In genomic region chr6:151240036-151240685, GRCh38 we compare ENCODE assay signal across 8 cellular contexts. TPM values are rescaled to one million over a fixed set of nuclear protein-coding genes. Genes with fewer than 3 reads are reported as not detected.
DNase-seq lines count a peak whose midpoint lies in the region; ATAC-seq and TF ChIP-seq lines count a peak whose summit lies in the region.

No MANE protein-coding gene starts in this region.

- peak overlapping the region; percentile 82 to 85 for H3K27ac ChIP-seq in right atrium auricular region

- POLR2A ChIA-PET in activated CD4-positive, alpha-beta T cell treated with anti-CD3 and anti-CD28 coated beads for 36 hours (lab: Charles Lee), result interaction anchor here (0.7 kb wide), 1 partner anchor 41 kb away, joined by 4 read pairs; no protein-coding TSS in a partner anchor

- H3K36me3 ChIP-seq in right atrium auricular region, result no peaks in the 10 kb centered on the region

- H3K4me1 ChIP-seq in right atrium auricular region, result peaks cover 0 to 6% of the 10 kb centered on the region in 2 donors

- CTCF ChIA-PET in activated CD4-positive, alpha-beta T cell treated with anti-CD3 and anti-CD28 coated beads for 36 hours (lab: Charles Lee), result interaction anchor here (0.6 to 2.4 kb wide), 3 partner anchors 10 to 884 kb away, joined by 3 to 12 read pairs (median 4); no protein-coding TSS in a partner anchor

- intact Hi-C loops in activated CD4-positive, alpha-beta T cell treated with anti-CD3 and anti-CD28 coated beads for 36 hours (cut with DNase I, micrococcal nuclease), result loop anchor here (1.0 kb wide), 2 partner anchors 84 to 150 kb away; no protein-coding TSS in a partner anchor

- TF ChIP-seq CTCF in right atrium auricular region (IDR thresholded peaks at IDR 0.05), result peak in 1 of 2 donors; percentile 44
- no peak for TF ChIP-seq CTCF in progenitor cell of endocrine pancreas (IDR thresholded peaks at IDR 0.05; ENCODE audit: unreplicated experiment)

- no peaks in the 10 kb centered on the region for H3K36me3 Mint-ChIP-seq in activated CD4-positive, alpha-beta T cell treated with anti-CD3 and anti-CD28 coated beads for 36 hours (ENCODE audit: low read depth)
- no peaks in the 10 kb centered on the region for H3K36me3 Mint-ChIP-seq in progenitor cell of endocrine pancreas (ENCODE audit: insufficient read depth)

- no peaks in the 10 kb centered on the region for H3K9me3 ChIP-seq in right atrium auricular region

- DNase-seq in activated CD4-positive, alpha-beta T cell treated with anti-CD3 and anti-CD28 coated beads for 36 hours, result peak; percentile 79
- DNase-seq in activated CD4-positive, alpha-beta T cell treated with anti-CD3 and anti-CD28 coated beads for 4 hours, result no peak
- peak; percentile 85 for DNase-seq in NCI-H748 (lab: John Stamatoyannopoulos, UW; ENCODE audit: unreplicated experiment)
- peak; percentile 22 to 86 (median 52) for DNase-seq in anterior cingulate cortex (lab: John Stamatoyannopoulos, UW)
- DNase-seq in right atrium auricular region (ENCODE audit: low spot score), result peak; percentile 83
- DNase-seq in progenitor cell of endocrine pancreas (ENCODE audit: low spot score, unreplicated experiment), result peak; percentile 40
- DNase-seq in activated gamma-delta T cell treated with Interleukin-2 at 50 U/mL for 16 hours, result no peak
- no peak for DNase-seq in SIG-M5 treated with dmso at 0.1 percent for 504 hours (lab: John Stamatoyannopoulos, UW; ENCODE audit: unreplicated experiment)

- H3K4me1 Mint-ChIP-seq in activated CD4-positive, alpha-beta T cell treated with anti-CD3 and anti-CD28 coated beads for 36 hours, result peaks cover 3% of the 10 kb centered on the region
- H3K4me1 Mint-ChIP-seq in progenitor cell of endocrine pancreas (ENCODE audit: low read depth), result peaks cover 9% of the 10 kb centered on the region

- H3K27me3 Mint-ChIP-seq in activated CD4-positive, alpha-beta T cell treated with anti-CD3 and anti-CD28 coated beads for 36 hours, result peaks cover 62% of the 10 kb centered on the region
- H3K27me3 Mint-ChIP-seq in progenitor cell of endocrine pancreas, result peaks cover 71% of the 10 kb centered on the region

- ATAC-seq in activated CD4-positive, alpha-beta T cell treated with anti-CD3 and anti-CD28 coated beads for 36 hours, result peak; percentile 92

- H3K9me3 Mint-ChIP-seq in activated CD4-positive, alpha-beta T cell treated with anti-CD3 and anti-CD28 coated beads for 36 hours (ENCODE audit: low read depth), result no peaks in the 10 kb centered on the region
- no peaks in the 10 kb centered on the region for H3K9me3 Mint-ChIP-seq in progenitor cell of endocrine pancreas (ENCODE audit: low read depth)

- H3K4me3 ChIP-seq in right atrium auricular region, result peak overlapping the region; percentile 68 to 80

- H3K27ac Mint-ChIP-seq in activated CD4-positive, alpha-beta T cell treated with anti-CD3 and anti-CD28 coated beads for 36 hours, result no peak overlapping the region
- peak overlapping the region; percentile 86 for H3K27ac Mint-ChIP-seq in progenitor cell of endocrine pancreas

- H3K27me3 ChIP-seq in right atrium auricular region, result no peaks in the 10 kb centered on the region

- H3K4me3 Mint-ChIP-seq in activated CD4-positive, alpha-beta T cell treated with anti-CD3 and anti-CD28 coated beads for 36 hours, result peak overlapping the region; percentile 79
- H3K4me3 Mint-ChIP-seq in progenitor cell of endocrine pancreas (ENCODE audit: low read depth), result peak overlapping the region; percentile 83

RNA-seq across cellular contexts. Expression of gene AKAP12, which starts 0.4 kb away (rescaled TPM):
- total RNA-seq in activated CD4-positive, alpha-beta T cell treated with anti-CD3 and anti-CD28 coated beads for 36 hours, result 1 to 10 TPM; 4.1 to 5.0 TPM
- total RNA-seq in right atrium auricular region (10 to 100 TPM; 27.7 to 40.1 TPM), progenitor cell of endocrine pancreas (10.6 and 19.3 TPM in 2 replicates)

Comparison
In these comparisons a context has a peak if more than half of its experiments do, and no peak if none do; other contexts are left out.
1. DNase-seq: peak in activated CD4-positive, alpha-beta T cell treated with anti-CD3 and anti-CD28 coated beads for 36 hours (single experiment), NCI-H748 (single experiment), anterior cingulate cortex (58 of 58), right atrium auricular region (single experiment) and progenitor cell of endocrine pancreas (single experiment); none in activated CD4-positive, alpha-beta T cell treated with anti-CD3 and anti-CD28 coated beads for 4 hours (0 of 2), activated gamma-delta T cell treated with Interleukin-2 at 50 U/mL for 16 hours (single experiment) and SIG-M5 treated with dmso at 0.1 percent for 504 hours (single experiment).